In genomic region chr20:12798286-12798685, GRCh38 we compare ENCODE assay signal across 29 cellular contexts.
"Had no signal": no experiment of that assay in that cellular context is flagged by ENCODE, and none has a peak within 500 bp of the region (broad histone marks: within the 10 kb centered on the region; RNA-seq: fewer than 3 reads in every experiment).

No MANE protein-coding gene starts in this region.

- DNase-seq: activated CD4-positive, alpha-beta memory T cell treated with anti-CD3 and anti-CD28 coated beads, Interleukin-2, amount 10 ng/mL, durations not matched to agents 7 days and 5 days; activated CD4-positive, alpha-beta T cell treated with anti-CD3 and anti-CD28 coated beads for 36 hours; activated CD4-positive, alpha-beta T cell treated with anti-CD3 and anti-CD28 coated beads, Interleukin-2, amount 50 U/mL, for 1 hour; activated gamma-delta T cell; activated naive CD4-positive, alpha-beta T cell treated with anti-CD3 and anti-CD28 coated beads for 36 hours; activated T-cell treated with anti-CD3 and anti-CD28 coated beads for 4 hours; activated T-cell treated with anti-CD3 and anti-CD28 coated beads, Interleukin-2, amount 50 U/mL, for 48 hours; amygdala; KG1; NCI-H1092; NCI-H1417; NCI-H1694; NCI-H2029; NCI-H2107; NCI-H2171 treated with DMSO at 0.1 percent for 48 hours; NCI-H226; NCI-H526 treated with DMSO at 0.1 percent for 48 hours; Peyer's patch; SHP77 treated with DMSO at 0.1 percent for 48 hours; T-cell; T-helper 2 cell; T1000 had no signal

- H3K9me3 ChIP-seq: Peyer's patch had no signal

- H3K9me3 Mint-ChIP-seq: activated T-helper 17 cell treated with anti-CD3 and anti-CD28 coated beads, Interleukin-2, amount 50 U/mL, for 72 hours had no signal

- H3K27me3 ChIP-seq: Peyer's patch had no signal

- ATAC-seq: activated CD4-positive, alpha-beta T cell treated with anti-CD3 and anti-CD28 coated beads for 36 hours; activated T-helper 17 cell treated with anti-CD3 and anti-CD28 coated beads, Interleukin-2, amount 50 U/mL, for 72 hours; T-cell had no signal

- FAIRE-seq: astrocyte, TTC549 had no signal

- H3K4me1 ChIP-seq: Peyer's patch had no signal

- H3K4me3 ChIP-seq: Peyer's patch had no signal

- H3K27ac Mint-ChIP-seq: activated CD4-positive, alpha-beta memory T cell treated with anti-CD3 and anti-CD28 coated beads, Interleukin-2, amount 10 ng/mL, durations not matched to agents 7 days and 5 days; activated CD4-positive, alpha-beta T cell treated with anti-CD3 and anti-CD28 coated beads for 36 hours; activated naive CD4-positive, alpha-beta T cell treated with anti-CD3 and anti-CD28 coated beads for 36 hours; activated naive CD8-positive, alpha-beta T cell; activated T-helper 17 cell treated with anti-CD3 and anti-CD28 coated beads, Interleukin-2, amount 50 U/mL, for 72 hours; brain; T-cell had no signal

- H3K36me3 ChIP-seq: Peyer's patch had no signal

- H3K4me1 Mint-ChIP-seq: activated CD4-positive, alpha-beta memory T cell treated with anti-CD3 and anti-CD28 coated beads, Interleukin-2, amount 10 ng/mL, durations not matched to agents 7 days and 5 days; activated CD4-positive, alpha-beta T cell treated with anti-CD3 and anti-CD28 coated beads for 36 hours; activated T-helper 17 cell treated with anti-CD3 and anti-CD28 coated beads, Interleukin-2, amount 50 U/mL, for 72 hours; brain; central memory CD8-positive, alpha-beta T cell; T-cell had no signal

- H3K27ac ChIP-seq: Peyer's patch, RWPE1 had no signal

- H3K27me3 Mint-ChIP-seq: activated CD4-positive, alpha-beta memory T cell treated with anti-CD3 and anti-CD28 coated beads, Interleukin-2, amount 10 ng/mL, durations not matched to agents 7 days and 5 days; activated CD4-positive, alpha-beta T cell treated with anti-CD3 and anti-CD28 coated beads for 36 hours; activated naive CD8-positive, alpha-beta T cell; activated T-helper 17 cell treated with anti-CD3 and anti-CD28 coated beads, Interleukin-2, amount 50 U/mL, for 72 hours; central memory CD8-positive, alpha-beta T cell; T-cell had no signal

- H3K4me3 Mint-ChIP-seq: activated CD4-positive, alpha-beta memory T cell treated with anti-CD3 and anti-CD28 coated beads, Interleukin-2, amount 10 ng/mL, durations not matched to agents 7 days and 5 days; activated CD4-positive, alpha-beta T cell treated with anti-CD3 and anti-CD28 coated beads for 36 hours; activated naive CD4-positive, alpha-beta T cell treated with anti-CD3 and anti-CD28 coated beads for 36 hours; activated naive CD8-positive, alpha-beta T cell; activated T-helper 17 cell treated with anti-CD3 and anti-CD28 coated beads, Interleukin-2, amount 50 U/mL, for 72 hours; brain; central memory CD8-positive, alpha-beta T cell; T-cell had no signal

- H3K36me3 Mint-ChIP-seq: activated naive CD8-positive, alpha-beta T cell; brain; T-cell had no signal
